In the genomic region with DNA sequence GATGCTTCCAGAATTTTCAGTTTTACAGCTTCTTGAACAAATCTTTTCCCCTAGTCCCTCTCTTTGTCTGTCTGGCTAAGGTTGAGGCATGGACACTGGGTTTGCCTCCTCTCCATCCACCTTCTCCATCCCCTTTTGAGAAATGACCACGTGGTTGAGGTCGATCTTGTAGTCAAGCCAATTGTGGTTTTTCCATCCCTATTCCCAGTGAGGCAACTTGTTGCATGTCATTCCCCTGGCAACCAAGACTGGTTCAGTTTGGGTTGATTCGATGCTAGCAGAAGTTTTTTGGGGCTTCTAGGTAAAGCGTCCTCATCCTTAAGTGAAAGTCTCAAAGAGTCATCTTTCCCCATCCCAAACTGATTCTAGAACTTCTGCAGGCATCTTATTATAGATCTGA, we compare ENCODE assay signal across 20 cellular contexts.
DNase-seq lines count a peak whose midpoint lies in the region; ATAC-seq and TF ChIP-seq lines count a peak whose summit lies in the region.
"Had no signal": no experiment of that assay in that cellular context is flagged by ENCODE, and none has a peak within 500 bp of the region (broad histone marks: within the 10 kb centered on the region; RNA-seq: fewer than 3 reads in every experiment).

No MANE protein-coding gene starts in this region.

- ATAC-seq in heart left ventricle, result no peak
- ATAC-seq: GM12878 had no signal

- intact Hi-C loops in heart left ventricle (cut with DNase I), result no loop called here

- CTCF ChIA-PET in HEK293 (lab: Yijun Ruan, JAX), result interaction anchor here (1.1 to 1.2 kb wide), 2 partner anchors 8 to 52 kb away, joined by 3 read pairs; no protein-coding TSS in a partner anchor

- H3K36me3 ChIP-seq in HEK293 (ENCODE audit: control insufficient read depth in 2 of 2, insufficient read depth in 1 of 2, low read length in 2 of 2) (no peaks in the 10 kb centered on the region), heart left ventricle (no peaks in the 10 kb centered on the region)

- no peaks in the 10 kb centered on the region for H3K4me1 ChIP-seq in HEK293 (ENCODE audit: control insufficient read depth, insufficient read depth, low read length)
- H3K4me1 ChIP-seq in heart left ventricle, result no peaks in the 10 kb centered on the region
- H3K4me1 ChIP-seq: BLaER1 treated with 17β-estradiol and CSF1 and Interleukin-3, amounts not matched to agents 10 nM and 100 nM had no signal

- TF ChIP-seq CTCF in C4-2B (conservative IDR thresholded peaks at IDR 0.05) (no peak), HEK293 (tag by site-specific recombination; IDR thresholded peaks at IDR 0.05) (no peak), heart left ventricle (IDR thresholded peaks at IDR 0.05) (no peak)

- H3K9me3 ChIP-seq in HEK293 (ENCODE audit: control insufficient read depth, insufficient read depth, low read depth, low read length) (no peaks in the 10 kb centered on the region), heart left ventricle (no peaks in the 10 kb centered on the region)
- H3K9me3 ChIP-seq: BLaER1 treated with 17β-estradiol and CSF1 and Interleukin-3, amounts not matched to agents 10 nM and 100 nM had no signal

- TF ChIP-seq POLR2A in heart left ventricle (IDR thresholded peaks at IDR 0.05), result no peak

- H3K27me3 ChIP-seq in heart left ventricle, result no peaks in the 10 kb centered on the region
- H3K27me3 ChIP-seq: BLaER1 treated with 17β-estradiol and CSF1 and Interleukin-3, amounts not matched to agents 10 nM and 100 nM had no signal

- H3K27ac ChIP-seq in C4-2B (peak overlapping the region; percentile 55; the same call in 1 of the 2 replicates), HEK293 (ENCODE audit: extremely low read depth, low read depth, low read length) (no peak overlapping the region), heart left ventricle (no peak overlapping the region)
- H3K27ac ChIP-seq: BLaER1 treated with 17β-estradiol and CSF1 and Interleukin-3, amounts not matched to agents 10 nM and 100 nM had no signal

- H3K4me3 ChIP-seq in HEK293 (ENCODE audit: low read depth, low read length), result no peak overlapping the region
- H3K4me3 ChIP-seq in heart left ventricle, result no peak overlapping the region
- H3K4me3 ChIP-seq: BLaER1 treated with 17β-estradiol and CSF1 and Interleukin-3, amounts not matched to agents 10 nM and 100 nM; GM12878 had no signal

- DNase-seq in astrocyte of the hippocampus (ENCODE audit: low read depth, low spot score) (peak; percentile 15), heart left ventricle (no peak), AML-193 (lab: John Stamatoyannopoulos, UW) (no peak)
- DNase-seq: 8988T; ACHN; CD4-positive, alpha-beta memory T cell; CD4-positive, CD25-positive, alpha-beta regulatory T cell; CD8-positive, alpha-beta memory T cell; COR-L47; DMS 273 treated with DMSO at 0.1 percent for 48 hours; DMS153; DMS53; DMS79; DND-41; EL; GDM1 had no signal

- 70 to 77% (median 70%) methylated on average over 4 of the region's 4 CpGs for WGBS in heart left ventricle, 4 donors

- POLR2A ChIA-PET in HEK293 (lab: Yijun Ruan, JAX), result no interaction called here

TF ChIP-seq in HEK293, 187 proteins besides CTCF, POLR2A, EP300 and RAD21:
- TF ChIP-seq SCRT2 (tag by site-specific recombination; IDR thresholded peaks at IDR 0.05) (peak; percentile 76), ZNF785 (tag by site-specific recombination; IDR thresholded peaks at IDR 0.05) (no peak), ZFP69B (tag by site-specific recombination; IDR thresholded peaks at IDR 0.05) (no peak), SCRT1 (tag by site-specific recombination; IDR thresholded peaks at IDR 0.05; ENCODE audit: borderline replicate concordance) (peak; percentile 56)
